1 cellular context compared by ENCODE assay signal in the genomic region with DNA sequence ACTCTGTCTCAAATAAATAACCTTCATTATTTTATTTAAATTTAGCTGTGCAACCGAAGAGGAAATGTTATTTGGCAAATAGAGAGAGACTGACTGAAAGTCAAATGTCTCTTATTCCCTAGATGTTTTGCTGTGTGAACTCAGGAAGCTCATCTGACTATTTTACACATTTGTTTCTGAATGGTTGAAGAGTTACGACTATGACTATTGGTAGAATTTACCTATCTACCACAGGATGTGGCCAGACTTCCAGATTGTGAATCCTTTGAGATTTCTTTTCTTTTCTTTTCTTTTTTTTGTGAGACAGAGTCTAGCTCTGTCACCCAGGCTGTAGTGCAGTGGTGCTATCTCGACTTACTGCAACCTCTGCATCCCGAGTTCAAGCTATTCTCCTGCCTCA.
TF ChIP-seq lines count a peak whose summit lies in the region.

No MANE protein-coding gene starts in this region.

TF ChIP-seq in K562, 482 proteins besides CTCF, POLR2A, EP300 and RAD21:
- no peak for TF ChIP-seq NFYB (IDR thresholded peaks at IDR 0.05; ENCODE audit: extremely low read depth, insufficient read length)
- TF ChIP-seq, protein P1, sequence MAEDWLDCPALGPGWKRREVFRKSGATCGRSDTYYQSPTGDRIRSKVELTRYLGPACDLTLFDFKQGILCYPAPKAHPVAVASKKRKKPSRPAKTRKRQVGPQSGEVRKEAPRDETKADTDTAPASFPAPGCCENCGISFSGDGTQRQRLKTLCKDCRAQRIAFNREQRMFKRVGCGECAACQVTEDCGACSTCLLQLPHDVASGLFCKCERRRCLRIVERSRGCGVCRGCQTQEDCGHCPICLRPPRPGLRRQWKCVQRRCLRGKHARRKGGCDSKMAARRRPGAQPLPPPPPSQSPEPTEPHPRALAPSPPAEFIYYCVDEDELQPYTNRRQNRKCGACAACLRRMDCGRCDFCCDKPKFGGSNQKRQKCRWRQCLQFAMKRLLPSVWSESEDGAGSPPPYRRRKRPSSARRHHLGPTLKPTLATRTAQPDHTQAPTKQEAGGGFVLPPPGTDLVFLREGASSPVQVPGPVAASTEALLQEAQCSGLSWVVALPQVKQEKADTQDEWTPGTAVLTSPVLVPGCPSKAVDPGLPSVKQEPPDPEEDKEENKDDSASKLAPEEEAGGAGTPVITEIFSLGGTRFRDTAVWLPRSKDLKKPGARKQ (CRISPR knock-in tag; IDR thresholded peaks at IDR 0.05) = no peak
- TF ChIP-seq, protein P2, sequence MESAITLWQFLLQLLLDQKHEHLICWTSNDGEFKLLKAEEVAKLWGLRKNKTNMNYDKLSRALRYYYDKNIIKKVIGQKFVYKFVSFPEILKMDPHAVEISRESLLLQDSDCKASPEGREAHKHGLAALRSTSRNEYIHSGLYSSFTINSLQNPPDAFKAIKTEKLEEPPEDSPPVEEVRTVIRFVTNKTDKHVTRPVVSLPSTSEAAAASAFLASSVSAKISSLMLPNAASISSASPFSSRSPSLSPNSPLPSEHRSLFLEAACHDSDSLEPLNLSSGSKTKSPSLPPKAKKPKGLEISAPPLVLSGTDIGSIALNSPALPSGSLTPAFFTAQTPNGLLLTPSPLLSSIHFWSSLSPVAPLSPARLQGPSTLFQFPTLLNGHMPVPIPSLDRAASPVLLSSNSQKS (CRISPR knock-in tag; IDR thresholded peaks at IDR 0.05) = no peak
- TF ChIP-seq NFATC3 (IDR thresholded peaks at IDR 0.05) = no peak
- TF ChIP-seq, protein P3, sequence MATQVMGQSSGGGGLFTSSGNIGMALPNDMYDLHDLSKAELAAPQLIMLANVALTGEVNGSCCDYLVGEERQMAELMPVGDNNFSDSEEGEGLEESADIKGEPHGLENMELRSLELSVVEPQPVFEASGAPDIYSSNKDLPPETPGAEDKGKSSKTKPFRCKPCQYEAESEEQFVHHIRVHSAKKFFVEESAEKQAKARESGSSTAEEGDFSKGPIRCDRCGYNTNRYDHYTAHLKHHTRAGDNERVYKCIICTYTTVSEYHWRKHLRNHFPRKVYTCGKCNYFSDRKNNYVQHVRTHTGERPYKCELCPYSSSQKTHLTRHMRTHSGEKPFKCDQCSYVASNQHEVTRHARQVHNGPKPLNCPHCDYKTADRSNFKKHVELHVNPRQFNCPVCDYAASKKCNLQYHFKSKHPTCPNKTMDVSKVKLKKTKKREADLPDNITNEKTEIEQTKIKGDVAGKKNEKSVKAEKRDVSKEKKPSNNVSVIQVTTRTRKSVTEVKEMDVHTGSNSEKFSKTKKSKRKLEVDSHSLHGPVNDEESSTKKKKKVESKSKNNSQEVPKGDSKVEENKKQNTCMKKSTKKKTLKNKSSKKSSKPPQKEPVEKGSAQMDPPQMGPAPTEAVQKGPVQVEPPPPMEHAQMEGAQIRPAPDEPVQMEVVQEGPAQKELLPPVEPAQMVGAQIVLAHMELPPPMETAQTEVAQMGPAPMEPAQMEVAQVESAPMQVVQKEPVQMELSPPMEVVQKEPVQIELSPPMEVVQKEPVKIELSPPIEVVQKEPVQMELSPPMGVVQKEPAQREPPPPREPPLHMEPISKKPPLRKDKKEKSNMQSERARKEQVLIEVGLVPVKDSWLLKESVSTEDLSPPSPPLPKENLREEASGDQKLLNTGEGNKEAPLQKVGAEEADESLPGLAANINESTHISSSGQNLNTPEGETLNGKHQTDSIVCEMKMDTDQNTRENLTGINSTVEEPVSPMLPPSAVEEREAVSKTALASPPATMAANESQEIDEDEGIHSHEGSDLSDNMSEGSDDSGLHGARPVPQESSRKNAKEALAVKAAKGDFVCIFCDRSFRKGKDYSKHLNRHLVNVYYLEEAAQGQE (CRISPR knock-in tag; IDR thresholded peaks at IDR 0.05; ENCODE audit: low read depth) = no peak
- no peak for TF ChIP-seq ERF (CRISPR knock-in tag; IDR thresholded peaks at IDR 0.05)
- no peak for TF ChIP-seq ELF2 (CRISPR knock-in tag; IDR thresholded peaks at IDR 0.05)
- no peak for TF ChIP-seq MEIS2 (IDR thresholded peaks at IDR 0.05; ENCODE audit: partially characterized antibody)
- TF ChIP-seq FOS (IDR thresholded peaks at IDR 0.05; ENCODE audit: extremely low read depth, insufficient read length) = no peak
